Comparison of ENCODE assay signal across 2 cellular contexts in genomic region chr12:55718020-55718419, GRCh38.
A peak's percentile ranks its signal among the peaks of the same experiment; 100 is the strongest.
TF ChIP-seq lines count a peak whose summit lies in the region.

No MANE protein-coding gene starts in this region.

TF ChIP-seq in HEK293, 187 proteins besides CTCF, POLR2A, EP300 and RAD21 (continues in another document):
- TF ChIP-seq BCL6B (tag by site-specific recombination; IDR thresholded peaks at IDR 0.05) = no peak
- TF ChIP-seq GLIS2 (tag by site-specific recombination; IDR thresholded peaks at IDR 0.05) = no peak
- TF ChIP-seq EGR2 (tag by site-specific recombination; IDR thresholded peaks at IDR 0.05; ENCODE audit: low read depth) = peak; percentile 98
- TF ChIP-seq HOXA7 (CRISPR knock-in tag; IDR thresholded peaks at IDR 0.05; ENCODE audit: borderline replicate concordance) = no peak
- no peak for TF ChIP-seq ZNF2 (tag by site-specific recombination; IDR thresholded peaks at IDR 0.05)
- no peak for TF ChIP-seq REST (tag by site-specific recombination; IDR thresholded peaks at IDR 0.05)
- TF ChIP-seq PRDM4 (tag by site-specific recombination; IDR thresholded peaks at IDR 0.05) = no peak
- TF ChIP-seq ZNF670 (tag by site-specific recombination; IDR thresholded peaks at IDR 0.05; ENCODE audit: low read depth) = no peak
- peak; percentile 52; the same call in 1 of the 2 replicates for TF ChIP-seq ZNF341 (tag by site-specific recombination; IDR thresholded peaks at IDR 0.05; ENCODE audit: low read depth)
- peak; percentile 19; the same call in 1 of the 2 replicates for TF ChIP-seq ZNF335 (tag by site-specific recombination; conservative IDR thresholded peaks at IDR 0.05)
- TF ChIP-seq ZNF639 (tag by site-specific recombination; IDR thresholded peaks at IDR 0.05) = no peak
- TF ChIP-seq ZNF266 (tag by site-specific recombination; IDR thresholded peaks at IDR 0.05; ENCODE audit: low read depth) = no peak
- TF ChIP-seq ZNF473 (tag by site-specific recombination; IDR thresholded peaks at IDR 0.05) = no peak
- TF ChIP-seq ZFHX2 (tag by site-specific recombination; conservative IDR thresholded peaks at IDR 0.05) = peak; percentile 98
- peak; percentile 37 for TF ChIP-seq ZNF398 (tag by site-specific recombination; IDR thresholded peaks at IDR 0.05)
- no peak for TF ChIP-seq TCF7L2 (IDR thresholded peaks at IDR 0.05; ENCODE audit: borderline replicate concordance, low read depth, low read length)
- no peak for TF ChIP-seq ZNF510 (tag by site-specific recombination; IDR thresholded peaks at IDR 0.05; ENCODE audit: insufficient replicate concordance)
- TF ChIP-seq ZNF549 (tag by site-specific recombination; IDR thresholded peaks at IDR 0.05) = no peak

TF ChIP-seq in K562, 482 proteins besides CTCF, POLR2A, EP300 and RAD21:
- TF ChIP-seq HNRNPL (IDR thresholded peaks at IDR 0.05; ENCODE audit: low read depth, low read length) (no peak), TOE1 (IDR thresholded peaks at IDR 0.05; ENCODE audit: borderline replicate concordance) (no peak), TOE1 (CRISPR knock-in tag; IDR thresholded peaks at IDR 0.05; ENCODE audit: borderline replicate concordance, low read depth) (no peak), EGR1 (conservative IDR thresholded peaks at IDR 0.05) (peak; percentile 47)
